14 cellular contexts compared by ENCODE assay signal in genomic region chr12:5096241-5096880, GRCh38. TPM values are rescaled to one million over a fixed set of nuclear protein-coding genes. Genes with fewer than 3 reads are reported as not detected.
DNase-seq lines count a peak whose midpoint lies in the region; ATAC-seq and TF ChIP-seq lines count a peak whose summit lies in the region.
"Had no signal": no experiment of that assay in that cellular context is flagged by ENCODE, and none has a peak within 500 bp of the region (broad histone marks: within the 10 kb centered on the region; RNA-seq: fewer than 3 reads in every experiment).

No MANE protein-coding gene starts in this region.

- H3K4me1 Mint-ChIP-seq in WTC11, result peaks cover 4% of the 10 kb centered on the region; the same call in 1 of the 2 replicates
- H3K4me1 Mint-ChIP-seq in CD8-positive, alpha-beta T cell (ENCODE audit: low read depth), result no peaks in the 10 kb centered on the region
- H3K4me1 Mint-ChIP-seq in Caco-2 (ENCODE audit: low read depth, unreplicated experiment), result no peaks in the 10 kb centered on the region

- BruUV-seq in Caco-2 (replicated peaks; lab: Mats Ljungman, UMichigan), result no TSS peak

- H3K4me3 Mint-ChIP-seq in WTC11 (no peak overlapping the region), Caco-2 (ENCODE audit: unreplicated experiment) (no peak overlapping the region)
- H3K4me3 Mint-ChIP-seq in CD8-positive, alpha-beta T cell, result no peak overlapping the region

- no peak overlapping the region for H3K27ac Mint-ChIP-seq in WTC11
- H3K27ac Mint-ChIP-seq in CD8-positive, alpha-beta T cell, result no peak overlapping the region
- no peak overlapping the region for H3K27ac Mint-ChIP-seq in Caco-2 (ENCODE audit: unreplicated experiment)

- no peaks in the 10 kb centered on the region for H3K36me3 ChIP-seq in CD8-positive, alpha-beta T cell (ENCODE audit: insufficient read depth, low read length)
- no peaks in the 10 kb centered on the region for H3K36me3 ChIP-seq in Caco-2 (ENCODE audit: control insufficient read depth, insufficient read depth, low read length)
- no peaks in the 10 kb centered on the region for H3K36me3 ChIP-seq in tibial nerve
- H3K36me3 ChIP-seq: upper lobe of right lung had no signal

- intact Hi-C loops in CD8-positive, alpha-beta T cell (cut with DNase I, micrococcal nuclease), result no loop called here
- intact Hi-C loops in Caco-2 (cut with micrococcal nuclease; ENCODE audit: unreplicated experiment), result no loop called here

- H3K4me3 ChIP-seq in HFF-Myc (replicated peaks; ENCODE audit: low read depth, low read length) (no peak overlapping the region), Caco-2 (ENCODE audit: low read depth, low read length) (no peak overlapping the region), tibial nerve (no peak overlapping the region)
- H3K4me3 ChIP-seq in CD8-positive, alpha-beta T cell (ENCODE audit: low read depth, low read length), result no peak overlapping the region
- H3K4me3 ChIP-seq: upper lobe of right lung had no signal

- TF ChIP-seq EP300 in tibial nerve (IDR thresholded peaks at IDR 0.05), result no peak

- no peak overlapping the region for H3K27ac ChIP-seq in CD8-positive, alpha-beta T cell (ENCODE audit: low read depth, low read length)
- no peak overlapping the region for H3K27ac ChIP-seq in tibial nerve
- H3K27ac ChIP-seq: upper lobe of right lung had no signal

- peak; percentile 34 for ATAC-seq in WTC11
- no peak for ATAC-seq in CD8-positive, alpha-beta T cell
- no peak for ATAC-seq in HG03095 (IDR thresholded peaks at IDR 0.05; ENCODE audit: unreplicated experiment)
- ATAC-seq: upper lobe of right lung had no signal

- no peaks in the 10 kb centered on the region for H3K27me3 ChIP-seq in CD8-positive, alpha-beta T cell (ENCODE audit: insufficient read depth, low read length)
- H3K27me3 ChIP-seq in Caco-2 (replicated peaks; ENCODE audit: control insufficient read depth, insufficient read depth, low read length) (peaks cover 2% of the 10 kb centered on the region; the same call in 1 of the 2 replicates), tibial nerve (no peaks in the 10 kb centered on the region)

- WGBS in tibial nerve, 2 donors, result 37 to 43% methylated on average over 8 of the region's 8 CpGs

- CTCF ChIA-PET in WTC11 (lab: Charles Lee) (interaction anchor here (0.6 to 2.1 kb wide), 4 partner anchors 57 to 332 kb away, joined by 4 to 5 read pairs (median 4); no protein-coding TSS in a partner anchor), Caco-2 (lab: Charles Lee) (interaction anchor here (0.6 kb wide), 2 partner anchors 18 to 894 kb away, joined by 4 to 9 read pairs; no protein-coding TSS in a partner anchor)
- CTCF ChIA-PET in CD8-positive, alpha-beta T cell (lab: Charles Lee), result no interaction called here

- POLR2A ChIA-PET in WTC11 (lab: Charles Lee) (no interaction called here), Caco-2 (lab: Charles Lee) (no interaction called here)
- POLR2A ChIA-PET in CD8-positive, alpha-beta T cell (lab: Charles Lee), result no interaction called here

- H3K4me1 ChIP-seq in CD8-positive, alpha-beta T cell (ENCODE audit: insufficient read depth, low read length), result no peaks in the 10 kb centered on the region
- H3K4me1 ChIP-seq in Caco-2 (no peaks in the 10 kb centered on the region), tibial nerve (no peaks in the 10 kb centered on the region)
- H3K4me1 ChIP-seq: upper lobe of right lung had no signal

- TF ChIP-seq CTCF in HFF-Myc (IDR thresholded peaks at IDR 0.05; ENCODE audit: low read depth, low read length, missing control alignments) (peak; percentile 40), WTC11 (IDR thresholded peaks at IDR 0.05) (no peak), Caco-2 (IDR thresholded peaks at IDR 0.05; ENCODE audit: insufficient read depth in 1 of 2, low read depth in 1 of 2, low read length in 1 of 2, severe bottlenecking in 1 of 2, unreplicated experiment in 1 of 2) (no peak), tibial nerve (IDR thresholded peaks at IDR 0.05) (no peak)
- TF ChIP-seq CTCF in CD8-positive, alpha-beta T cell (IDR thresholded peaks at IDR 0.05), result no peak

- DNase-seq in AG20443 (ENCODE audit: low spot score) (peak; percentile 71), HFF-Myc (ENCODE audit: extremely low read depth, low read depth) (peak; percentile 46), WTC11 (ENCODE audit: low spot score) (no peak), hepatic stellate cell (ENCODE audit: low spot score) (peak; percentile 91), Caco-2 (no peak), tibial nerve (ENCODE audit: low spot score in 2 of 2) (no peak)
- no peak for DNase-seq in CD8-positive, alpha-beta T cell
- DNase-seq: COR-L47, cortex of kidney, hippocampal formation, midbrain, NCI-H1092, upper lobe of right lung had no signal

- TF ChIP-seq POLR2A in tibial nerve (IDR thresholded peaks at IDR 0.05), result no peak

- H3K36me3 Mint-ChIP-seq in WTC11, result no peaks in the 10 kb centered on the region
- H3K36me3 Mint-ChIP-seq in CD8-positive, alpha-beta T cell, result no peaks in the 10 kb centered on the region
- no peaks in the 10 kb centered on the region for H3K36me3 Mint-ChIP-seq in Caco-2 (ENCODE audit: insufficient read depth, unreplicated experiment)

- H3K27me3 Mint-ChIP-seq in WTC11 (ENCODE audit: low read depth) (no peaks in the 10 kb centered on the region), Caco-2 (ENCODE audit: insufficient read depth, unreplicated experiment) (peaks cover 51% of the 10 kb centered on the region)
- H3K27me3 Mint-ChIP-seq in CD8-positive, alpha-beta T cell (ENCODE audit: low read depth), result peaks cover 9% of the 10 kb centered on the region

- no peaks in the 10 kb centered on the region for H3K9me3 Mint-ChIP-seq in WTC11
- no peaks in the 10 kb centered on the region for H3K9me3 Mint-ChIP-seq in CD8-positive, alpha-beta T cell
- no peaks in the 10 kb centered on the region for H3K9me3 Mint-ChIP-seq in Caco-2 (ENCODE audit: unreplicated experiment)

- H3K9me3 ChIP-seq in CD8-positive, alpha-beta T cell (ENCODE audit: low read length), result no peaks in the 10 kb centered on the region
- H3K9me3 ChIP-seq in Caco-2 (no peaks in the 10 kb centered on the region), tibial nerve (no peaks in the 10 kb centered on the region)
- H3K9me3 ChIP-seq: upper lobe of right lung had no signal

TF ChIP-seq in WTC11, 78 proteins besides CTCF, POLR2A, EP300 and RAD21 (continues in another document):
- no peak for TF ChIP-seq ESRRA (CRISPR knock-in tag; IDR thresholded peaks at IDR 0.05; ENCODE audit: borderline replicate concordance)
- TF ChIP-seq ZNF532 (CRISPR knock-in tag; IDR thresholded peaks at IDR 0.05; ENCODE audit: borderline replicate concordance), result no peak
- TF ChIP-seq PRDM15 (CRISPR knock-in tag; IDR thresholded peaks at IDR 0.05), result no peak
- TF ChIP-seq NR2C2 (CRISPR knock-in tag; IDR thresholded peaks at IDR 0.05), result no peak

RNA-seq across cellular contexts. Expression of gene KCNA5, which starts 52.7 kb away (rescaled TPM):
- total RNA-seq in WTC11 (2021) (0.14 to 0.23 TPM (median 0.22 TPM) in 3 replicates), Caco-2 (2022) (not detected in 2 replicates), tibial nerve (1 to 10 TPM in 2 of 4 donors, under 1 TPM in 2; 0.84 to 3.7 (median 1.5) TPM)
- total RNA-seq in CD8-positive, alpha-beta T cell, result not detected

Comparison
In these comparisons a context has a peak if more than half of its experiments do, and no peak if none do; other contexts are left out.
1. DNase-seq: peak in AG20443 (single experiment), HFF-Myc (single experiment) and hepatic stellate cell (single experiment); none in WTC11 (single experiment), CD8-positive, alpha-beta T cell (0 of 7), Caco-2 (0 of 2) and tibial nerve (0 of 2).